In the genomic region with DNA sequence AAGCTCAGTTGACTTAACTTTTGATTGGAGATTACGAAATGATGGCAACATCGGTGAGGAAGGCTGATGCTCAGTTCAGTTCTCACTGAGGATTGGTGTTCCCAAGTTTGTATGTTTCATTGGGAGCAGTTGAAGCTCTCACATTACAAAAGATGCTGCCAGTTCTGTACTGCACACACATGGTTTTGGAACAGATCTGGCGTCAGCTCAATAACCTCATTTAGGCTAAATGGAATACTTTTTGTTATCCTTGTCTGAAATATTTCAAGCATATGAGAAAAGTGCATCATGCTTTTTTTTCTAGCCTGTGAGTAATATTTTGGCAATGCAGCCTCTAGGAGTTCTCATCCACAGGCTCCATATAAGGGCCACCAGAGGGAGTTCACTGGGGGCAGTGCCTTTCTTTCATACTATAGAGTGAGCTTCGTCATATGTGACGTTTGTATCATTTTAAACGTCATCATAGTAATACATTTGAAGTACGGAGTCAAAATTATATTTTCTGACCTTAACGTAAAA, we compare ENCODE assay signal across 11 cellular contexts. TPM values are rescaled to one million over a fixed set of nuclear protein-coding genes. Genes with fewer than 3 reads are reported as not detected.
DNase-seq lines count a peak whose midpoint lies in the region; ATAC-seq and TF ChIP-seq lines count a peak whose summit lies in the region.
"Had no signal": no experiment of that assay in that cellular context is flagged by ENCODE, and none has a peak within 500 bp of the region (broad histone marks: within the 10 kb centered on the region; RNA-seq: fewer than 3 reads in every experiment).

No MANE protein-coding gene starts in this region.

- TF ChIP-seq CTCF in astrocyte of the cerebellum (IDR thresholded peaks at IDR 0.05; ENCODE audit: low read depth, low read length, missing control alignments): peak; percentile 67
- peak; percentile 34 for TF ChIP-seq CTCF in left ventricle myocardium inferior (IDR thresholded peaks at IDR 0.05; ENCODE audit: borderline replicate concordance)

- H3K4me3 Mint-ChIP-seq in CD8-positive, alpha-beta memory T cell: no peak overlapping the region
- H3K4me3 Mint-ChIP-seq: activated CD4-positive, alpha-beta T cell treated with anti-CD3 and anti-CD28 coated beads, Interleukin-2, amount 10 ng/mL, durations not matched to agents 24 days and 14 days; brain had no signal

- H3K27ac ChIP-seq in left ventricle myocardium inferior (replicated peaks): peak overlapping the region; percentile 66
- no peak overlapping the region for H3K27ac ChIP-seq in CD8-positive, alpha-beta memory T cell (ENCODE audit: low read depth, low read length)
- H3K27ac ChIP-seq: thoracic aorta had no signal

- in situ Hi-C loops in astrocyte of the cerebellum (cut with HindIII; ENCODE audit: low sequenced_read_pairs): no loop called here

- intact Hi-C loops in left ventricle myocardium inferior (cut with micrococcal nuclease): no loop called here

- CTCF ChIA-PET in CD8-positive, alpha-beta memory T cell (lab: Charles Lee): no interaction called here

- H3K4me1 ChIP-seq in left ventricle myocardium inferior: peaks cover 14% of the 10 kb centered on the region
- no peaks in the 10 kb centered on the region for H3K4me1 ChIP-seq in CD8-positive, alpha-beta memory T cell (ENCODE audit: insufficient read depth, low read length)

- H3K36me3 ChIP-seq in left ventricle myocardium inferior: no peaks in the 10 kb centered on the region
- no peaks in the 10 kb centered on the region for H3K36me3 ChIP-seq in CD8-positive, alpha-beta memory T cell (ENCODE audit: insufficient read depth, low read length)
- H3K36me3 ChIP-seq: thoracic aorta had no signal

- H3K9me3 ChIP-seq in left ventricle myocardium inferior (replicated peaks): no peaks in the 10 kb centered on the region
- no peaks in the 10 kb centered on the region for H3K9me3 ChIP-seq in CD8-positive, alpha-beta memory T cell (ENCODE audit: low read length)
- H3K9me3 ChIP-seq: thoracic aorta had no signal

- H3K9me3 Mint-ChIP-seq in CD8-positive, alpha-beta memory T cell: no peaks in the 10 kb centered on the region
- H3K9me3 Mint-ChIP-seq: activated CD4-positive, alpha-beta T cell treated with anti-CD3 and anti-CD28 coated beads, Interleukin-2, amount 10 ng/mL, durations not matched to agents 24 days and 14 days; brain had no signal

- peaks cover 7% of the 10 kb centered on the region for H3K27me3 ChIP-seq in left ventricle myocardium inferior (ENCODE audit: low read depth)
- no peaks in the 10 kb centered on the region for H3K27me3 ChIP-seq in CD8-positive, alpha-beta memory T cell (ENCODE audit: insufficient read depth, low read length, poor library complexity, severe bottlenecking)

- H3K4me3 ChIP-seq in astrocyte of the cerebellum (ENCODE audit: low read depth, low read length) (no peak overlapping the region), left ventricle myocardium inferior (peak overlapping the region; percentile 66)
- H3K4me3 ChIP-seq in CD8-positive, alpha-beta memory T cell (ENCODE audit: low read length): no peak overlapping the region
- H3K4me3 ChIP-seq: thoracic aorta had no signal

- no peak overlapping the region for H3K27ac Mint-ChIP-seq in CD8-positive, alpha-beta memory T cell
- H3K27ac Mint-ChIP-seq: activated CD4-positive, alpha-beta T cell treated with anti-CD3 and anti-CD28 coated beads, Interleukin-2, amount 10 ng/mL, durations not matched to agents 24 days and 14 days had no signal

- H3K36me3 Mint-ChIP-seq in CD8-positive, alpha-beta memory T cell: no peaks in the 10 kb centered on the region
- H3K36me3 Mint-ChIP-seq: brain had no signal

- H3K27me3 Mint-ChIP-seq in CD8-positive, alpha-beta memory T cell: peaks cover 12 to 52% of the 10 kb centered on the region in 2 donors
- H3K27me3 Mint-ChIP-seq: brain had no signal

- POLR2A ChIA-PET in CD8-positive, alpha-beta memory T cell (lab: Charles Lee): no interaction called here

- DNase-seq in HCEC 1CT (peak; percentile 68), astrocyte of the cerebellum (ENCODE audit: low read depth) (peak; percentile 98), left ventricle myocardium inferior (no peak), stromal cell of bone marrow (ENCODE audit: low read depth) (peak; percentile 97), NCI-H2196 (lab: John Stamatoyannopoulos, UW; ENCODE audit: unreplicated experiment) (no peak)
- DNase-seq in CD8-positive, alpha-beta memory T cell: no peak
- DNase-seq: activated CD4-positive, alpha-beta T cell treated with anti-CD3 and anti-CD28 coated beads, Interleukin-2, amount 10 ng/mL, durations not matched to agents 24 days and 14 days had no signal

- no peaks in the 10 kb centered on the region for H3K4me1 Mint-ChIP-seq in CD8-positive, alpha-beta memory T cell
- H3K4me1 Mint-ChIP-seq: activated CD4-positive, alpha-beta T cell treated with anti-CD3 and anti-CD28 coated beads, Interleukin-2, amount 10 ng/mL, durations not matched to agents 24 days and 14 days had no signal

- no peak for ATAC-seq in GM18517 (IDR thresholded peaks at IDR 0.05; ENCODE audit: unreplicated experiment)
- ATAC-seq in GM19455 (IDR thresholded peaks at IDR 0.05; ENCODE audit: unreplicated experiment): no peak

RNA-seq across cellular contexts. Expression of a gene that starts 4.1 kb away (rescaled TPM):
- 3.5 TPM for total RNA-seq in left ventricle myocardium inferior
- not detected for total RNA-seq in CD8-positive, alpha-beta memory T cell
- polyA plus RNA-seq in CD8-positive, alpha-beta memory T cell: not detected
- total RNA-seq: activated CD4-positive, alpha-beta T cell treated with anti-CD3 and anti-CD28 coated beads, Interleukin-2, amount 10 ng/mL, durations not matched to agents 24 days and 14 days had no signal

Comparison
In these comparisons a context has a peak if more than half of its experiments do, and no peak if none do; other contexts are left out.
1. DNase-seq: peak in HCEC 1CT (single experiment), astrocyte of the cerebellum (single experiment) and stromal cell of bone marrow (single experiment); none in left ventricle myocardium inferior (single experiment), NCI-H2196 (single experiment) and CD8-positive, alpha-beta memory T cell (0 of 5).